In the genomic region with DNA sequence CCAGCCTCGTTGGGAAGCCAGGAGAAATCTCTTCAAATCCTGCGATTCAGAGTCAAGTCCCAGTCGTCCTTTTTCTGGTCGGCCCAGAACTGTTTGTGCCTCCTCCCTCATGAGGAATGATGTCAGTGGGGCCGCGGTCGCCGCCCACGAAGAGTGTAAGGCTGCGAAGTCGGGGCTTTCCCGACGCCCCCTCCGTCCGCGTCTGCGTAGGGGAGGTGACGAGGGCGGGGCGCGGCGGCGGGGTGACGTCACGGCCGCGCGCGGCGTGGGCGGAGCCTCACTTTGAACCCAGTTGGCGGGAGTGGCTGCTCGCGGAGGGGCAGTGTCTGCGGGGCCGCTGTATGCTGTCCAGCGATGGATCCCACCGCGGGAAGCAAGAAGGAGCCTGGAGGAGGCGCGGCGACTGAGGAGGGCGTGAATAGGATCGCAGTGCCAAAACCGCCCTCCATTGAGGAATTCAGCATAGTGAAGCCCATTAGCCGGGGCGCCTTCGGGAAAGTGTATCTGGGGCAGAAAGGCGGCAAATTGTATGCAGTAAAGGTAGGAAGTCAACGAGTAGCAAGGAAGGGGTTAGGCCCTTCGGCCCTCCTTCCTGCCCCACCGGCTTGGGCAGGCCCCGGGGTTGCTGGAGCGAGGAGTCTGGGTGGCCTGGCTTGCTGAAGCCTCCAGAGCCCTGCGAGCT, we compare ENCODE assay signal across 8 cellular contexts.
A peak's percentile ranks its signal among the peaks of the same experiment; 100 is the strongest.
DNase-seq lines count a peak whose midpoint lies in the region; ATAC-seq and TF ChIP-seq lines count a peak whose summit lies in the region.

A gene (plus strand): TSS at position 280 of the 682 bp plus-strand sequence. CDS start 75 bp downstream, at position 355.

- peak; percentile 58 for DNase-seq in DMS 273 treated with DMSO at 0.1 percent for 48 hours (lab: John Stamatoyannopoulos, UW)
- peak; percentile 95 for DNase-seq in OCI-M1 (lab: John Stamatoyannopoulos, UW)
- peak; percentile 97 for DNase-seq in activated T-cell treated with anti-CD3 and anti-CD28 coated beads, Interleukin-2, amount 50 U/mL, for 24 hours
- peak; percentile 96 to 98 for DNase-seq in erythroblast (lab: John Stamatoyannopoulos, UW)
- peak; percentile 82 to 88 for DNase-seq in stimulated activated CD8-positive, alpha-beta memory T cell treated with anti-CD3 and anti-CD28 coated beads, Interleukin-4, amount 100 ng/mL, for 4 hours (ENCODE audit: low read depth in 2 of 2, low spot score in 1 of 2)

- H3K27me3 Mint-ChIP-seq in activated T-cell treated with anti-CD3 and anti-CD28 coated beads, Interleukin-2, amount 50 U/mL, for 24 hours, result no peaks in the 10 kb centered on the region

- H3K27ac ChIP-seq in HUES48 (ENCODE audit: low read depth, low read length) (peak within 1 kb of the TSS; percentile 99), mucosa of rectum (ENCODE audit: low read depth in 2 of 2, low read length in 2 of 2) (peak within 1 kb of the TSS; percentile 98 to 100)

- peaks cover 39% of the 10 kb centered on the region for H3K4me1 Mint-ChIP-seq in activated T-cell treated with anti-CD3 and anti-CD28 coated beads, Interleukin-2, amount 50 U/mL, for 24 hours (ENCODE audit: low read depth)

- H3K9me3 ChIP-seq in HUES48 (ENCODE audit: control insufficient read depth, insufficient read depth, low read length) (no peaks in the 10 kb centered on the region), mucosa of rectum (ENCODE audit: control insufficient read depth in 2 of 2, low read length in 2 of 2) (no peaks in the 10 kb centered on the region)

- peaks cover 90% of the 10 kb centered on the region for H3K36me3 Mint-ChIP-seq in activated T-cell treated with anti-CD3 and anti-CD28 coated beads, Interleukin-2, amount 50 U/mL, for 24 hours (ENCODE audit: low read depth)

- peak; percentile 81 for ATAC-seq in GM21423 (IDR thresholded peaks at IDR 0.05; ENCODE audit: unreplicated experiment)

- no peaks in the 10 kb centered on the region for H3K27me3 ChIP-seq in HUES48 (ENCODE audit: control insufficient read depth, insufficient read depth, low read length)
- no peaks in the 10 kb centered on the region for H3K27me3 ChIP-seq in mucosa of rectum (ENCODE audit: control insufficient read depth in 2 of 2, insufficient read depth in 2 of 2, low read length in 2 of 2)

- H3K27ac Mint-ChIP-seq in activated T-cell treated with anti-CD3 and anti-CD28 coated beads, Interleukin-2, amount 50 U/mL, for 24 hours, result peak within 1 kb of the TSS; percentile 100

- peak within 1 kb of the TSS; percentile 96 for H3K9ac ChIP-seq in HUES48 (ENCODE audit: low read depth, low read length)
- H3K9ac ChIP-seq in mucosa of rectum (ENCODE audit: low read depth in 1 of 2, low read length in 2 of 2), result peak within 1 kb of the TSS; percentile 89 to 100

- peak within 1 kb of the TSS; percentile 100 for H3K4me3 ChIP-seq in HUES48 (ENCODE audit: low read depth, low read length)
- H3K4me3 ChIP-seq in mucosa of rectum (ENCODE audit: low read length in 2 of 2), result peak within 1 kb of the TSS; percentile 98 to 99

- H3K4me1 ChIP-seq in HUES48 (ENCODE audit: control insufficient read depth, insufficient read depth, low read length) (peaks cover 9% of the 10 kb centered on the region; the same call in 1 of the 2 replicates), mucosa of rectum (ENCODE audit: control insufficient read depth in 2 of 2, insufficient read depth in 2 of 2, low read length in 2 of 2) (peaks cover 14 to 18% of the 10 kb centered on the region in 2 donors)

- no peaks in the 10 kb centered on the region for H3K9me3 Mint-ChIP-seq in activated T-cell treated with anti-CD3 and anti-CD28 coated beads, Interleukin-2, amount 50 U/mL, for 24 hours

- H3K36me3 ChIP-seq in HUES48 (ENCODE audit: control insufficient read depth, insufficient read depth, low read length) (peaks cover 32% of the 10 kb centered on the region), mucosa of rectum (ENCODE audit: control insufficient read depth in 2 of 2, insufficient read depth in 2 of 2, low read length in 2 of 2) (peaks cover 7 to 12% of the 10 kb centered on the region in 2 donors)

- peak within 1 kb of the TSS; percentile 100 for H3K4me3 Mint-ChIP-seq in activated T-cell treated with anti-CD3 and anti-CD28 coated beads, Interleukin-2, amount 50 U/mL, for 24 hours

- TF ChIP-seq POLR2A in erythroblast (IDR thresholded peaks at IDR 0.05; ENCODE audit: low read length), result peak; percentile 93

Comparison
In these comparisons a context has a peak if more than half of its experiments do, and no peak if none do; other contexts are left out.
1. Peak in every context shown above with its lines: DNase-seq, ATAC-seq, H3K4me3 ChIP-seq and H3K27ac ChIP-seq.